In the genomic region with DNA sequence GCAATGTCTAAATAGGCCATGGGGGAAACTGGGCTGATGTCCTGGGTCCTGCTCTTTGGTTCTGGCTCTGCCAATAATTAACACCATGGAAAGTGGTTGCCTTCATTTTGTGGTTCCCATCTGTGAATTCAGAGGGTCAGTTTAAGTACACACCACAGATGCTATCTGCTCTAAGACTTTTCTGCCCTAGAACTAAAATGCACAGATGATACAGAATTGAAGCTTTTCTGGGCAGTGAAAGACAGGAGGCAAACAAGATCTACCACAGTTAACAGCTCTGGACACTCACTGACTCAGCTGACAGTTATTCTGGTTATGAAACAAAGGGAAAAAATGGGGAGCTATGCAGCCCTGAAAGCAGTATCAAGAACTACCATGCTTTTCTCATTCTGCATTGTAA, we compare ENCODE assay signal across 10 cellular contexts. TPM values are rescaled to one million over a fixed set of nuclear protein-coding genes. Genes with fewer than 3 reads are reported as not detected.
DNase-seq lines count a peak whose midpoint lies in the region; ATAC-seq, FAIRE-seq and TF ChIP-seq lines count a peak whose summit lies in the region.
"Had no signal": no experiment of that assay in that cellular context is flagged by ENCODE, and none has a peak within 500 bp of the region (broad histone marks: within the 10 kb centered on the region; RNA-seq: fewer than 3 reads in every experiment).

No MANE protein-coding gene starts in this region.

- H3K27me3 ChIP-seq in pancreas (no peaks in the 10 kb centered on the region), body of pancreas (no peaks in the 10 kb centered on the region)

- H3K36me3 ChIP-seq in pancreas (no peaks in the 10 kb centered on the region), body of pancreas (replicated peaks in 1 of 2; ENCODE audit: insufficient read depth in 1 of 2, low read depth in 2 of 2) (no peaks in the 10 kb centered on the region)

- peaks cover 18% of the 10 kb centered on the region for H3K27me3 Mint-ChIP-seq in activated naive CD4-positive, alpha-beta T cell treated with anti-CD3 and anti-CD28 coated beads for 36 hours (ENCODE audit: low read depth)
- H3K27me3 Mint-ChIP-seq: dendritic cell treated with granulocyte-macrophage colony-stimulating factor and Interleukin-4, amounts not matched to agents 40 ng/mL and 50 ng/mL, for 4 days had no signal

- no peak overlapping the region for H3K27ac ChIP-seq in pancreas
- no peak overlapping the region for H3K27ac ChIP-seq in body of pancreas

- no peaks in the 10 kb centered on the region for H3K36me3 Mint-ChIP-seq in activated naive CD4-positive, alpha-beta T cell treated with anti-CD3 and anti-CD28 coated beads for 36 hours (ENCODE audit: low read depth)

- FAIRE-seq in pancreas (lab: Jason Lieb, UNC) = no peak

- CTCF ChIA-PET in activated naive CD4-positive, alpha-beta T cell treated with anti-CD3 and anti-CD28 coated beads for 36 hours (lab: Charles Lee) = no interaction called here

- no peaks in the 10 kb centered on the region for H3K9me3 ChIP-seq in pancreas
- H3K9me3 ChIP-seq in body of pancreas = no peaks in the 10 kb centered on the region

- ATAC-seq in pancreas = peak in 3 of 4 donors; percentile 31 to 55 (median 34)
- ATAC-seq in body of pancreas = no peak
- ATAC-seq: activated CD8-positive, alpha-beta T cell treated with anti-CD3 and anti-CD28 coated beads for 36 hours had no signal

- H3K9me3 Mint-ChIP-seq in activated naive CD4-positive, alpha-beta T cell treated with anti-CD3 and anti-CD28 coated beads for 36 hours = no peaks in the 10 kb centered on the region
- H3K9me3 Mint-ChIP-seq: activated CD8-positive, alpha-beta T cell treated with anti-CD3 and anti-CD28 coated beads for 36 hours; dendritic cell treated with granulocyte-macrophage colony-stimulating factor and Interleukin-4, amounts not matched to agents 40 ng/mL and 50 ng/mL, for 4 days had no signal

- TF ChIP-seq CTCF in fibroblast of the aortic adventitia (IDR thresholded peaks at IDR 0.05; ENCODE audit: insufficient read depth, low read length) (peak; percentile 26), pancreas (IDR thresholded peaks at IDR 0.05) (no peak), lower leg skin (IDR thresholded peaks at IDR 0.05) (no peak), body of pancreas (IDR thresholded peaks at IDR 0.05) (no peak)

- intact Hi-C loops in pancreas (cut with DNase I) (no loop called here), lower leg skin (cut with DNase I; ENCODE audit: low total_unique reads) (no loop called here), body of pancreas (cut with DNase I) (no loop called here)
- intact Hi-C loops in activated naive CD4-positive, alpha-beta T cell treated with anti-CD3 and anti-CD28 coated beads for 36 hours (cut with micrococcal nuclease) = no loop called here

- H3K4me1 Mint-ChIP-seq in activated naive CD4-positive, alpha-beta T cell treated with anti-CD3 and anti-CD28 coated beads for 36 hours (ENCODE audit: low read depth) = no peaks in the 10 kb centered on the region

- DNase-seq in GM04503 (ENCODE audit: low read depth) (peak; percentile 65), RPMI8226 (peak; percentile 36), fibroblast of the aortic adventitia (ENCODE audit: low read depth) (peak; percentile 74), pancreas (no peak), lower leg skin (ENCODE audit: low spot score in 2 of 2) (no peak), NCI-H446 (lab: John Stamatoyannopoulos, UW) (no peak), body of pancreas (no peak)
- no peak for DNase-seq in activated naive CD4-positive, alpha-beta T cell treated with anti-CD3 and anti-CD28 coated beads for 36 hours
- DNase-seq: activated CD8-positive, alpha-beta T cell treated with anti-CD3 and anti-CD28 coated beads for 36 hours had no signal

- H3K4me3 ChIP-seq in fibroblast of the aortic adventitia (ENCODE audit: low read depth, low read length) = no peak overlapping the region
- no peak overlapping the region for H3K4me3 ChIP-seq in pancreas
- H3K4me3 ChIP-seq in lower leg skin (ENCODE audit: low read depth, poor library complexity, severe bottlenecking) = no peak overlapping the region
- H3K4me3 ChIP-seq in body of pancreas = no peak overlapping the region

- TF ChIP-seq POLR2A in lower leg skin (IDR thresholded peaks at IDR 0.05) (no peak), body of pancreas (IDR thresholded peaks at IDR 0.05) (no peak)

- H3K4me1 ChIP-seq in pancreas (peaks cover 23 to 30% (median 23%) of the 10 kb centered on the region in 3 donors), body of pancreas (peaks cover 37% of the 10 kb centered on the region)

- no peak overlapping the region for H3K27ac Mint-ChIP-seq in activated naive CD4-positive, alpha-beta T cell treated with anti-CD3 and anti-CD28 coated beads for 36 hours
- H3K27ac Mint-ChIP-seq: activated CD8-positive, alpha-beta T cell treated with anti-CD3 and anti-CD28 coated beads for 36 hours; dendritic cell treated with granulocyte-macrophage colony-stimulating factor and Interleukin-4, amounts not matched to agents 40 ng/mL and 50 ng/mL, for 4 days had no signal

- no peak overlapping the region for H3K4me3 Mint-ChIP-seq in activated naive CD4-positive, alpha-beta T cell treated with anti-CD3 and anti-CD28 coated beads for 36 hours
- H3K4me3 Mint-ChIP-seq: activated CD8-positive, alpha-beta T cell treated with anti-CD3 and anti-CD28 coated beads for 36 hours; dendritic cell treated with granulocyte-macrophage colony-stimulating factor and Interleukin-4, amounts not matched to agents 40 ng/mL and 50 ng/mL, for 4 days had no signal

RNA-seq across cellular contexts. Expression of a gene that starts 37.3 kb away (rescaled TPM):
- total RNA-seq in fibroblast of the aortic adventitia (ENCODE audit: low replicate concordance) = 41.5 and 75.8 TPM in 2 replicates
- total RNA-seq in pancreas = 10 to 100 TPM; 11.0 to 21.6 (median 12.6) TPM
- polyA plus RNA-seq in pancreas = 10 to 100 TPM in 1 of 2 donors, 1 to 10 TPM in 1; 9.1 to 10.8 TPM
- 10 to 100 TPM; 24.0 to 49.2 (median 43.3) TPM for total RNA-seq in lower leg skin
- total RNA-seq in body of pancreas = 10 to 100 TPM; 34.8 to 42.8 TPM
- 1 to 10 TPM; 4.5 to 4.8 TPM for total RNA-seq in activated naive CD4-positive, alpha-beta T cell treated with anti-CD3 and anti-CD28 coated beads for 36 hours

Comparison
In these comparisons a context has a peak if more than half of its experiments do, and no peak if none do; other contexts are left out.
1. DNase-seq: peak in GM04503 (single experiment), RPMI8226 (single experiment) and fibroblast of the aortic adventitia (single experiment); none in pancreas (0 of 6), lower leg skin (0 of 2), NCI-H446 (0 of 2), body of pancreas (0 of 4) and activated naive CD4-positive, alpha-beta T cell treated with anti-CD3 and anti-CD28 coated beads for 36 hours (single experiment).